ENCODE assay signal across 8 cellular contexts in the genomic region with DNA sequence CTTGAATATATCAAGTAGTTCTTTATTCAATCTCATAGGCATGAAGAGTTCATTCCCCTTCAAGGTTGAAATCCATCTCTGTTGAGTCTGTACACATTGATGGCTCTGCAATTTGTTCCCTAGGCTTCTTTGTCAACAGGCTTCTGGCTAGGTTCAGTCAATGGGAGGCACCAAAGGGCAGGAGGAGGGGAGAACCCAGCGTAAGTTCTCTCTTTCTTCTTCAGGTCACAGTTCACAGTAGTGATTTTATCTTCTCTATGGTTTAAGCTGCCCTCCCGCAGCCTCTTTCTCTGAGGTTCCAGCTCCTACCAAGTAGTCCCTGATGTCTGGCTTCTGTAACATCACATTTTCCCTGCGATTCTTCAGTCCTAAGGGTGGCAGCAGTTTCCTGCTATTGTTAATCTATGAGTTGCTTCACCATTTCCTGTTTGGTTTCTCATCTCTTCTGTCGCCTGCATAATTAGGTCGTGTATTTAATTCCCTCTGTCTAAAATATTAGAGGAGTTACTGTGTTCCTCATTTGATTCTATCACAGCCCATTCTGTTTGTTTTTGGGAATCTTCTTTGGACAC.
DNase-seq lines count a peak whose midpoint lies in the region; ATAC-seq and TF ChIP-seq lines count a peak whose summit lies in the region.

No MANE protein-coding gene starts in this region.

- TF ChIP-seq POLR2A in esophagus muscularis mucosa (IDR thresholded peaks at IDR 0.05; ENCODE audit: low read depth) = no peak

- TF ChIP-seq CTCF in esophagus muscularis mucosa (IDR thresholded peaks at IDR 0.05) = peak in 2 of 3 experiments; percentile 13 to 15

- no peaks in the 10 kb centered on the region for H3K27me3 ChIP-seq in esophagus muscularis mucosa

- peaks cover 6 to 24% (median 9%) of the 10 kb centered on the region in 4 donors for H3K4me1 ChIP-seq in esophagus muscularis mucosa

- no peak for ATAC-seq in HG02571 (IDR thresholded peaks at IDR 0.05; ENCODE audit: unreplicated experiment)

- H3K9me3 ChIP-seq in esophagus muscularis mucosa = no peaks in the 10 kb centered on the region

- intact Hi-C loops in esophagus muscularis mucosa (cut with DNase I) = no loop called here

- 51% methylated on average over 5 of the region's 5 CpGs for WGBS in esophagus muscularis mucosa

- no peak overlapping the region for H3K27ac ChIP-seq in esophagus muscularis mucosa (replicated peaks in 1 of 4)

- no peak overlapping the region for H3K4me3 ChIP-seq in esophagus muscularis mucosa

- H3K36me3 ChIP-seq in esophagus muscularis mucosa = no peaks in the 10 kb centered on the region

- DNase-seq in activated T-cell treated with anti-CD3 and anti-CD28 coated beads for 24 hours (ENCODE audit: low read depth) (peak; percentile 29), SW480 (ENCODE audit: low spot score) (peak; percentile 12), esophagus muscularis mucosa (ENCODE audit: extremely low spot score) (no peak), cortex of kidney (lab: John Stamatoyannopoulos, UW) (no peak), NCI-H128 (lab: John Stamatoyannopoulos, UW; ENCODE audit: unreplicated experiment) (no peak)
- DNase-seq in activated T-cell treated with anti-CD3 and anti-CD28 coated beads, Interleukin-2, amount 50 U/mL, for 1 hour = no peak
- DNase-seq in stimulated activated CD4-positive, alpha-beta T cell treated with anti-CD3 and anti-CD28 coated beads, Interleukin-2, amount 100 ng/mL, for 4 hours (ENCODE audit: low read depth) = peak; percentile 7

- no peak for TF ChIP-seq EP300 in esophagus muscularis mucosa (IDR thresholded peaks at IDR 0.05)

Comparison
In these comparisons a context has a peak if more than half of its experiments do, and no peak if none do; other contexts are left out.
1. DNase-seq: peak in activated T-cell treated with anti-CD3 and anti-CD28 coated beads for 24 hours (single experiment), SW480 (single experiment) and stimulated activated CD4-positive, alpha-beta T cell treated with anti-CD3 and anti-CD28 coated beads, Interleukin-2, amount 100 ng/mL, for 4 hours (single experiment); none in activated T-cell treated with anti-CD3 and anti-CD28 coated beads, Interleukin-2, amount 50 U/mL, for 1 hour (single experiment), esophagus muscularis mucosa (single experiment), cortex of kidney (single experiment) and NCI-H128 (single experiment).